22 cellular contexts compared by ENCODE assay signal in the genomic region with DNA sequence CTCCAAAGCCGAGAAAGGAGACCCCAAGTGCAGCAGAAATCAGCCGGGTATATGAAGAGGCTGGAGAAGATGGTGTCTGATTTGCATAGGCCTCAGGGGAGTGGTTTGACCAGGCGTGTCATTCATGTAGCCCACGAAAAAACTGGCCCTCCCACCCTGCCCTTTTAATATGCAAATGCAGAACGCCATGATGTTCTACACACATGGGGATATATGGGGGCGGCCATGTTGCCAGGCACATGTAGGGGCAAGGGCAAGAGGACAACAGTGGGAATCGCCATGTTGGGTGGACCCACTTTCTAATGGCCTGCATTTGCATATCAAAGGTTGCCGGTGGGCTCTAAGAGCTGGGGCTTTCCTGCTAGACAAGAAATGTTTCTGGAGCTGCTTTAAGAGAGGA.
"Had no signal": no experiment of that assay in that cellular context is flagged by ENCODE, and none has a peak within 500 bp of the region (broad histone marks: within the 10 kb centered on the region; RNA-seq: fewer than 3 reads in every experiment).

No MANE protein-coding gene starts in this region.

- H3K4me1 ChIP-seq: breast epithelium, SJSA1 had no signal

- H3K9me3 ChIP-seq: breast epithelium, SJSA1 had no signal

- H3K4me3 ChIP-seq: breast epithelium, SJSA1 had no signal

- ATAC-seq: activated T-helper 17 cell treated with anti-CD3 and anti-CD28 coated beads, Interleukin-2, amount 50 U/mL, for 72 hours; PC-3 had no signal

- H3K36me3 ChIP-seq: breast epithelium, SJSA1 had no signal

- H3K27me3 ChIP-seq: SJSA1 had no signal

- H3K27ac ChIP-seq: breast epithelium, SJSA1 had no signal

- DNase-seq: activated CD4-positive, alpha-beta memory T cell treated with anti-CD3 and anti-CD28 coated beads for 36 hours; activated CD4-positive, alpha-beta T cell treated with anti-CD3 and anti-CD28 coated beads, Interleukin-2, amount 10 ng/mL, durations not matched to agents 7 days and 5 days; activated CD4-positive, CD25-positive, alpha-beta regulatory T cell; activated naive CD4-positive, alpha-beta T cell treated with anti-CD3 and anti-CD28 coated beads, Interleukin-2, amount 50 U/mL, for 16 hours; activated naive CD8-positive, alpha-beta T cell treated with anti-CD3 and anti-CD28 coated beads, Interleukin-2, amount 10 ng/mL, durations not matched to agents 7 days and 5 days; activated T-cell treated with anti-CD3 and anti-CD28 coated beads for 4 hours; activated T-cell treated with anti-CD3 and anti-CD28 coated beads, Interleukin-2, amount 50 U/mL, for 48 hours; aorta; caudate nucleus; NCI-H1092 treated with DMSO at 0.1 percent for 48 hours; NCI-H1417 treated with DMSO at 0.1 percent for 48 hours; NCI-H1694; NCI-H2029; NCI-H2107; NCI-H2171 treated with DMSO at 0.1 percent for 48 hours; NCI-H226; NCI-H69; PC-3; SHP77 had no signal
